Comparison of ENCODE assay signal across 27 cellular contexts in genomic region chr1:32937061-32937460, GRCh38. TPM values are rescaled to one million over a fixed set of nuclear protein-coding genes. Genes with fewer than 3 reads are reported as not detected.
DNase-seq lines count a peak whose midpoint lies in the region; ATAC-seq, FAIRE-seq and TF ChIP-seq lines count a peak whose summit lies in the region.
"Had no signal": no experiment of that assay in that cellular context is flagged by ENCODE, and none has a peak within 500 bp of the region (broad histone marks: within the 10 kb centered on the region; RNA-seq: fewer than 3 reads in every experiment).

No MANE protein-coding gene starts in this region.

- POLR2A ChIA-PET in K562 (lab: Yijun Ruan, JAX): interaction anchor here (0.7 kb wide), 2 partner anchors 15 to 337 kb away, joined by 3 to 4 read pairs; no protein-coding TSS in a partner anchor

- no peak overlapping the region for H3K4me3 Mint-ChIP-seq in T-helper 2 cell treated with Interferon-gamma antibody and Interleukin-4, amounts not matched to agents 5 μg/mL and 100 μg/mL, for 36 hours
- no peak overlapping the region for H3K4me3 Mint-ChIP-seq in osteocyte (ENCODE audit: unreplicated experiment)
- H3K4me3 Mint-ChIP-seq: nephron, type B pancreatic cell had no signal

- no peak for TF ChIP-seq RAD21 in K562 (CRISPR knock-in tag; conservative IDR thresholded peaks at IDR 0.05 in 1 of 2, IDR thresholded peaks at IDR 0.05 in 1 of 2)

- no peak for TF ChIP-seq POLR2A in K562 (conservative IDR thresholded peaks at IDR 0.05)

- no peaks in the 10 kb centered on the region for H3K9me1 ChIP-seq in K562 (ENCODE audit: control insufficient read depth, insufficient read depth, low read length)

- no peaks in the 10 kb centered on the region for H3K27me3 Mint-ChIP-seq in T-helper 2 cell treated with Interferon-gamma antibody and Interleukin-4, amounts not matched to agents 5 μg/mL and 100 μg/mL, for 36 hours (ENCODE audit: low read depth)
- no peaks in the 10 kb centered on the region for H3K27me3 Mint-ChIP-seq in osteocyte (ENCODE audit: unreplicated experiment)
- H3K27me3 Mint-ChIP-seq: type B pancreatic cell had no signal

- TF ChIP-seq CTCF in K562 (IDR thresholded peaks at IDR 0.05 in 2 of 3, conservative IDR thresholded peaks at IDR 0.05 in 1 of 3; ENCODE audit: insufficient read depth in 2 of 3, low read depth in 1 of 3, low read length in 3 of 3) (no peak), neutrophil (IDR thresholded peaks at IDR 0.05) (no peak), osteocyte (IDR thresholded peaks at IDR 0.05) (no peak)

- H4K20me1 ChIP-seq in Karpas-422 (ENCODE audit: insufficient read depth, low read depth, low read length) (no peaks in the 10 kb centered on the region), K562 (replicated peaks; ENCODE audit: control insufficient read depth, insufficient read depth, low read length) (no peaks in the 10 kb centered on the region)

- no TSS peak for BruUV-seq in K562 (replicated peaks; lab: Mats Ljungman, UMichigan)

- H3K4me2 ChIP-seq in Karpas-422 (ENCODE audit: low read depth, low read length, poor library complexity, severe bottlenecking) (no peak overlapping the region), K562 (ENCODE audit: insufficient read depth, low read length) (no peak overlapping the region)

- no peaks in the 10 kb centered on the region for H3K9me2 ChIP-seq in Karpas-422 (replicated peaks; ENCODE audit: insufficient read depth, low read length)

- no peak for ATAC-seq in K562
- ATAC-seq: left colon had no signal

- H3K9me3 ChIP-seq in Karpas-422 (ENCODE audit: low read length) (no peaks in the 10 kb centered on the region), K562 (replicated peaks; ENCODE audit: control insufficient read depth, insufficient read depth, low read depth, low read length) (no peaks in the 10 kb centered on the region), neutrophil (no peaks in the 10 kb centered on the region)
- H3K9me3 ChIP-seq: sigmoid colon had no signal

- CTCF ChIA-PET in K562 (lab: Yijun Ruan, JAX; ENCODE audit: low intra/inter-chr PET ratio): no interaction called here

- H3K36me3 Mint-ChIP-seq in T-helper 2 cell treated with Interferon-gamma antibody and Interleukin-4, amounts not matched to agents 5 μg/mL and 100 μg/mL, for 36 hours (ENCODE audit: low read depth): peaks cover 49% of the 10 kb centered on the region
- peaks cover 27% of the 10 kb centered on the region for H3K36me3 Mint-ChIP-seq in osteocyte (ENCODE audit: unreplicated experiment)

- H3K9me3 Mint-ChIP-seq in T-helper 2 cell treated with Interferon-gamma antibody and Interleukin-4, amounts not matched to agents 5 μg/mL and 100 μg/mL, for 36 hours: no peaks in the 10 kb centered on the region
- H3K9me3 Mint-ChIP-seq in osteocyte (ENCODE audit: unreplicated experiment): no peaks in the 10 kb centered on the region
- H3K9me3 Mint-ChIP-seq: nephron, type B pancreatic cell had no signal

- DNase-seq in T-helper 2 cell treated with Interferon-gamma antibody and Interleukin-4, amounts not matched to agents 5 μg/mL and 100 μg/mL, for 36 hours (ENCODE audit: low spot score): no peak
- no peak for DNase-seq in T-helper 2 cell
- DNase-seq in Karpas-422: no peak
- DNase-seq in K562 (ENCODE audit: extremely low read depth in 1 of 4, low spot score in 3 of 4): no peak
- DNase-seq in COLO829 (ENCODE audit: low spot score): no peak
- no peak for DNase-seq in MV-4-11 (lab: John Stamatoyannopoulos, UW)
- DNase-seq in osteocyte (ENCODE audit: extremely low spot score, unreplicated experiment): no peak
- DNase-seq: activated CD4-positive, alpha-beta T cell treated with anti-CD3 and anti-CD28 coated beads for 48 hours; activated CD8-positive, alpha-beta memory T cell treated with anti-CD3 and anti-CD28 coated beads, Interleukin-2, amount 50 U/mL, for 4 hours; COR-L47; effector memory CD4-positive, alpha-beta T cell; HCEC 1CT; left colon; mesendoderm; NCI-H1417; NCI-H526; posterior cingulate gyrus; sigmoid colon; stimulated activated naive CD4-positive, alpha-beta T cell treated with Interleukin-2 at 50 U/mL for 16 hours; SW 1271 had no signal

- H3K27me3 ChIP-seq in Karpas-422 (ENCODE audit: low read length): no peaks in the 10 kb centered on the region
- no peaks in the 10 kb centered on the region for H3K27me3 ChIP-seq in K562 (ENCODE audit: control insufficient read depth in 2 of 2, insufficient read depth in 2 of 2, low read length in 2 of 2)
- no peaks in the 10 kb centered on the region for H3K27me3 ChIP-seq in neutrophil
- H3K27me3 ChIP-seq: sigmoid colon had no signal

- H2AFZ ChIP-seq in Karpas-422 (ENCODE audit: low read length) (no peak overlapping the region), K562 (ENCODE audit: low read depth, low read length) (no peak overlapping the region)

- H3K9ac ChIP-seq in Karpas-422 (ENCODE audit: low read length) (no peak overlapping the region), K562 (ENCODE audit: insufficient read depth in 1 of 2, low read depth in 2 of 2, low read length in 2 of 2) (no peak overlapping the region)

- H3K4me1 Mint-ChIP-seq in T-helper 2 cell treated with Interferon-gamma antibody and Interleukin-4, amounts not matched to agents 5 μg/mL and 100 μg/mL, for 36 hours (ENCODE audit: low read depth): peaks cover 24% of the 10 kb centered on the region
- peaks cover 11% of the 10 kb centered on the region for H3K4me1 Mint-ChIP-seq in osteocyte (ENCODE audit: unreplicated experiment)

- peak overlapping the region; percentile 39 for H3K27ac Mint-ChIP-seq in T-helper 2 cell treated with Interferon-gamma antibody and Interleukin-4, amounts not matched to agents 5 μg/mL and 100 μg/mL, for 36 hours
- H3K27ac Mint-ChIP-seq in osteocyte (ENCODE audit: unreplicated experiment): no peak overlapping the region
- H3K27ac Mint-ChIP-seq: type B pancreatic cell had no signal

- no peak overlapping the region for H3K4me3 ChIP-seq in Karpas-422 (ENCODE audit: low read length)
- H3K4me3 ChIP-seq in K562: no peak overlapping the region
- H3K4me3 ChIP-seq in neutrophil (ENCODE audit: low read depth in 1 of 2, low read length in 1 of 2): no peak overlapping the region
- H3K4me3 ChIP-seq: sigmoid colon had no signal

- in situ Hi-C loops in K562 (cut with MboI): loop anchor here (5.0 kb wide), 1 partner anchor 60 kb away; no protein-coding TSS in a partner anchor

- H3K27ac ChIP-seq in Karpas-422 (ENCODE audit: low read length) (peak overlapping the region; percentile 57), K562 (ENCODE audit: extremely low read depth, low read depth, low read length) (no peak overlapping the region), neutrophil (peak overlapping the region; percentile 12)
- H3K27ac ChIP-seq: 22Rv1, sigmoid colon had no signal

- FAIRE-seq in K562 (lab: Jason Lieb, UNC): no peak
- FAIRE-seq: astrocyte had no signal

- H3K79me2 ChIP-seq in Karpas-422 (ENCODE audit: low read length) (peaks cover 19% of the 10 kb centered on the region), K562 (ENCODE audit: control insufficient read depth, insufficient read depth, low read length) (no peaks in the 10 kb centered on the region)

- no peak for TF ChIP-seq EP300 in K562 (IDR thresholded peaks at IDR 0.05; ENCODE audit: low read length)

- WGBS in K562 (ENCODE audit: insufficient coverage, low coverage, missing lambda C conversion rate): 74% methylated on average over 4 of the region's 4 CpGs

- intact Hi-C loops in K562 (cut with micrococcal nuclease): no loop called here

- H3K4me1 ChIP-seq in Karpas-422 (ENCODE audit: low read length) (peaks cover 25% of the 10 kb centered on the region), K562 (replicated peaks in 1 of 2; ENCODE audit: control insufficient read depth in 2 of 2, insufficient read depth in 2 of 2, low read length in 2 of 2) (peaks cover 5 to 19% of the 10 kb centered on the region in 2 experiments; a peak in 4 of 5 replicates), neutrophil (ENCODE audit: control insufficient read depth in 1 of 2, insufficient read depth in 1 of 2, low read depth in 1 of 2, low read length in 1 of 2) (peaks cover 0 to 7% of the 10 kb centered on the region in 2 experiments)

- H3K36me3 ChIP-seq in Karpas-422 (ENCODE audit: insufficient read depth, low read length) (peaks cover 72% of the 10 kb centered on the region), K562 (ENCODE audit: control insufficient read depth, insufficient read depth, low read length) (peaks cover 32% of the 10 kb centered on the region; the same call in 2 of the 3 replicates), neutrophil (peaks cover 89% of the 10 kb centered on the region)

RNA-seq across cellular contexts. Expression of gene RNF19B, which starts 27.5 kb away (rescaled TPM):
- total RNA-seq in Karpas-422 (2014; rRNA removed; shearing (Covaris generic); ENCODE audit: low replicate concordance): 86.1 and 160 TPM in 2 replicates
- total RNA-seq in K562 (2011; cell fraction: chromatin; rRNA removed; ENCODE audit: low replicate concordance): 7.2 and 10.6 TPM in 2 replicates
- total RNA-seq in K562 (2011; cell fraction: nucleolus; rRNA removed): 7.9 and 11.3 TPM in 2 replicates
- total RNA-seq in K562 (2011; cell fraction: nucleoplasm; rRNA removed): 6.7 and 7.8 TPM in 2 replicates
- 9.6 and 11.8 TPM in 2 replicates for total RNA-seq in K562 (2014; rRNA removed)
- total RNA-seq in K562 (2014; rRNA removed; fragmentation: Illumina TruSeq; extraction: Trizol): 9.1 and 10.2 TPM in 2 replicates
- total RNA-seq in K562 (2015; rRNA removed; fragmentation: Illumina TruSeq; extraction: Trizol): 10.5 and 10.9 TPM in 2 replicates
- total RNA-seq in K562 (2021): 14.9 TPM in 2 replicates
- polyA plus RNA-seq in K562 (2011; rRNA removed): 10.2 and 14.3 TPM in 2 replicates
- 9.9 and 11.1 TPM in 2 replicates for polyA plus RNA-seq in K562 (2011; cell fraction: cytosol; rRNA removed)
- polyA plus RNA-seq in K562 (2011; cell fraction: nucleus; rRNA removed): 5.4 and 6.0 TPM in 2 replicates
- polyA plus RNA-seq in K562 (2012): 12.3 and 15.2 TPM in 2 replicates
- polyA plus RNA-seq in K562 (2014; fragmentation: Illumina TruSeq; extraction: Trizol): 14.1 and 14.6 TPM in 2 replicates
- polyA plus RNA-seq in K562 (2014; fragmentation: Nextera tagmentation; extraction: Ambion mirVana): 1 to 10 TPM; 2.6 to 2.8 TPM
- 10.1 and 11.6 TPM in 2 replicates for polyA plus RNA-seq in K562 (2014; rRNA removed)
- polyA minus RNA-seq in K562 (2011; rRNA and poly(A)+ RNA removed): 18.7 and 25.2 TPM in 2 replicates
- polyA minus RNA-seq in K562 (2011; cell fraction: cytosol; rRNA and poly(A)+ RNA removed): 7.8 and 11.6 TPM in 2 replicates
- 4.7 and 7.8 TPM in 2 replicates for polyA minus RNA-seq in K562 (2011; cell fraction: nucleus; rRNA and poly(A)+ RNA removed)
- 12.6 and 15.3 TPM in 2 replicates for total RNA-seq in osteocyte

RNA-seq across cellular contexts. Expression of gene TMEM54, which starts 35.9 kb away (rescaled TPM):
- 1.1 and 4.9 TPM in 2 replicates for total RNA-seq in Karpas-422 (2014; rRNA removed; shearing (Covaris generic); ENCODE audit: low replicate concordance)
- 2.4 and 10.2 TPM in 2 replicates for total RNA-seq in K562 (2011; cell fraction: chromatin; rRNA removed; ENCODE audit: low replicate concordance)
- 19.3 and 19.7 TPM in 2 replicates for total RNA-seq in K562 (2011; cell fraction: nucleolus; rRNA removed)
- 14.0 and 21.6 TPM in 2 replicates for total RNA-seq in K562 (2011; cell fraction: nucleoplasm; rRNA removed)
- 12.8 and 14.5 TPM in 2 replicates for total RNA-seq in K562 (2014; rRNA removed)
- total RNA-seq in K562 (2014; rRNA removed; fragmentation: Illumina TruSeq; extraction: Trizol): 1.2 and 2.1 TPM in 2 replicates
- total RNA-seq in K562 (2015; rRNA removed; fragmentation: Illumina TruSeq; extraction: Trizol): 3.8 TPM in 2 replicates
- total RNA-seq in K562 (2021): 13.1 and 15.1 TPM in 2 replicates
- polyA plus RNA-seq in K562 (2011; rRNA removed): 16.2 and 31.0 TPM in 2 replicates
- polyA plus RNA-seq in K562 (2011; cell fraction: cytosol; rRNA removed): 75.0 and 104 TPM in 2 replicates
- polyA plus RNA-seq in K562 (2011; cell fraction: nucleus; rRNA removed): 24.7 and 26.3 TPM in 2 replicates
- 26.4 and 45.9 TPM in 2 replicates for polyA plus RNA-seq in K562 (2012)
- 8.2 and 11.8 TPM in 2 replicates for polyA plus RNA-seq in K562 (2014; fragmentation: Illumina TruSeq; extraction: Trizol)
- 1 to 10 TPM in 1 of 2 experiments, under 1 TPM in 1; 1.00 to 1.7 TPM for polyA plus RNA-seq in K562 (2014; fragmentation: Nextera tagmentation; extraction: Ambion mirVana)
- polyA plus RNA-seq in K562 (2014; rRNA removed): 9.8 and 13.3 TPM in 2 replicates
- 5.4 and 6.5 TPM in 2 replicates for polyA minus RNA-seq in K562 (2011; rRNA and poly(A)+ RNA removed)
- polyA minus RNA-seq in K562 (2011; cell fraction: cytosol; rRNA and poly(A)+ RNA removed): 8.6 and 15.1 TPM in 2 replicates
- polyA minus RNA-seq in K562 (2011; cell fraction: nucleus; rRNA and poly(A)+ RNA removed): 4.2 TPM in 2 replicates
- total RNA-seq in osteocyte: 7.3 and 9.8 TPM in 2 replicates

RNA-seq across cellular contexts. Expression of gene HPCA, which starts 50.8 kb away (rescaled TPM):
- total RNA-seq in Karpas-422 (2014; rRNA removed; shearing (Covaris generic); ENCODE audit: low replicate concordance): not detected in 2 replicates
- total RNA-seq in K562 (2011; cell fraction: chromatin; rRNA removed; ENCODE audit: low replicate concordance): not detected in 2 replicates
- not detected in 2 replicates for total RNA-seq in K562 (2011; cell fraction: nucleolus; rRNA removed)
- not detected in 2 replicates for total RNA-seq in K562 (2011; cell fraction: nucleoplasm; rRNA removed)
- total RNA-seq in K562 (2014; rRNA removed): not detected in 2 replicates
- total RNA-seq in K562 (2014; rRNA removed; fragmentation: Illumina TruSeq; extraction: Trizol): not detected in 2 replicates
- total RNA-seq in K562 (2015; rRNA removed; fragmentation: Illumina TruSeq; extraction: Trizol): not detected in 2 replicates
- total RNA-seq in K562 (2021): not detected in 2 replicates
- not detected in 2 replicates for polyA plus RNA-seq in K562 (2011; rRNA removed)
- not detected in 2 replicates for polyA plus RNA-seq in K562 (2011; cell fraction: cytosol; rRNA removed)
- not detected in 2 replicates for polyA plus RNA-seq in K562 (2011; cell fraction: nucleus; rRNA removed)
- polyA plus RNA-seq in K562 (2012): 0.22 and 0.44 TPM in 2 replicates
- not detected in 2 replicates for polyA plus RNA-seq in K562 (2014; fragmentation: Illumina TruSeq; extraction: Trizol)
- not detected for polyA plus RNA-seq in K562 (2014; fragmentation: Nextera tagmentation; extraction: Ambion mirVana)
- polyA plus RNA-seq in K562 (2014; rRNA removed): not detected in 2 replicates
- polyA minus RNA-seq in K562 (2011; rRNA and poly(A)+ RNA removed): not detected in 2 replicates
- not detected in 2 replicates for polyA minus RNA-seq in K562 (2011; cell fraction: cytosol; rRNA and poly(A)+ RNA removed)
- polyA minus RNA-seq in K562 (2011; cell fraction: nucleus; rRNA and poly(A)+ RNA removed): not detected in 2 replicates
- not detected in 2 replicates for total RNA-seq in osteocyte
- total RNA-seq: astrocyte, chondrocyte, Daoy, sigmoid colon had no signal
